In genomic region chr3:113514265-113514769, GRCh38 we compare ENCODE assay signal across 8 cellular contexts. TPM values are rescaled to one million over a fixed set of nuclear protein-coding genes. Genes with fewer than 3 reads are reported as not detected.
DNase-seq lines count a peak whose midpoint lies in the region; ATAC-seq and TF ChIP-seq lines count a peak whose summit lies in the region.

No MANE protein-coding gene starts in this region.

- DNase-seq in Kasumi-1 (lab: John Stamatoyannopoulos, UW) (peak; percentile 58 to 73), epidermal melanocyte (ENCODE audit: insufficient read length, low spot score) (peak; percentile 20), omental fat pad (ENCODE audit: low spot score) (no peak), cerebellar cortex (ENCODE audit: low spot score) (no peak), ecto neural progenitor cell (ENCODE audit: low spot score) (no peak), mucosa of gallbladder (ENCODE audit: low spot score) (no peak), NCI-H1694 (lab: John Stamatoyannopoulos, UW) (no peak)

- TF ChIP-seq CTCF in omental fat pad (IDR thresholded peaks at IDR 0.05) = no peak

- peak; percentile 10 for ATAC-seq in GM18907 (IDR thresholded peaks at IDR 0.05; ENCODE audit: unreplicated experiment)
- peak; percentile 21 for ATAC-seq in omental fat pad (ENCODE audit: low FRiP score)

RNA-seq across cellular contexts. Expression of gene SPICE1, which starts 0.6 kb away (rescaled TPM):
- 10 to 100 TPM in 1 of 4 donors, 1 to 10 TPM in 3; 7.3 to 16.2 (median 9.0) TPM for total RNA-seq in omental fat pad
- 21.9 TPM for total RNA-seq in mucosa of gallbladder

RNA-seq across cellular contexts. Expression of gene SIDT1, which starts 18.0 kb away (rescaled TPM):
- total RNA-seq in omental fat pad (1 to 10 TPM; 2.7 to 7.4 (median 5.1) TPM), mucosa of gallbladder (16.8 TPM)

Comparison
In these comparisons a context has a peak if more than half of its experiments do, and no peak if none do; other contexts are left out.
1. DNase-seq: peak in Kasumi-1 (2 of 2) and epidermal melanocyte (single experiment); none in omental fat pad (single experiment), cerebellar cortex (single experiment), ecto neural progenitor cell (single experiment), mucosa of gallbladder (single experiment) and NCI-H1694 (single experiment).